2 cellular contexts compared by ENCODE assay signal in the genomic region with DNA sequence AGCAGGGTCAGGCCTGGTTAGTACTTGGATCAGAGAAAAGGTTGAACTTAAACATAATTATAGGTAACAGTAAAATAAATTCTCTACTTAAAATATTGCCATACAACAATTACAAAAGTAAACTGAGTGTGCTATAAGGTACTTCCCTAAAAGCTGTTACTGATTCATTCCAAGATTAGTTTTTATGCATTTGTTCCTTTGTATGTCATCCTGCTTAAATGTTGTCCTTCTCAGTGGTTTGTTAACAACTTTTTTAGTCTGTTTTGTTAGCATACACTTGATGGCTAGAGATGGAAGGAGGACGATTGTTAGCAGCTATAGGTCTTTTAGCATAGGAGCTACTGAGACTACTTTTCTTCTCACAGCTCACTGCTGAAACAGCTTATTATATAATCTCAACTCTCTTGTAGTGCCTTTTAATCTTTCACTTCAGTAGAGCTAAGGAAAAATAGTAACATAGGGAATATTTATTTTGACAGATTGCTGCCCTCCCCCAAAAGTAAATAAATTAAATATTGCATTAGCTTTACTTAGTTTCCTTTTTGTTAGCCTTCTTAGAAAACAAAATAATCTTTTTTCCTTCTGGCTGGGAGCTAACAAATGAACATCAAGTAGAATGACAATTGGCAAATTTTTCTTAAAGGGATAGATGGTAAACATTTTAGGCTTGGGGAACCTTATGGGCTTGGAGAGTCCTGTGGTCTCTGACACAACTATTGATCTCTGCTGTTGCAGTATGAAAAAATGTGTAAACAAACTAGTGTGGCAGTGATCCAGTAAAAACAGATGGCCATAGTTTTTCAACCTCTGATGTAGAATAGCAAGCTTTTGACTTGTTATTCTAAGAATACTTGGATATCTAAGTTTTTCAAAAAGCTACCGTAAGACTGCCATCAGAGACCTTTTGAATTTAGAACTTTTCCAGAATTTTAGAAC.
TF ChIP-seq lines count a peak whose summit lies in the region.

No MANE protein-coding gene starts in this region.

TF ChIP-seq in K562, 482 proteins besides CTCF, POLR2A, EP300 and RAD21:
- TF ChIP-seq, protein P1, sequence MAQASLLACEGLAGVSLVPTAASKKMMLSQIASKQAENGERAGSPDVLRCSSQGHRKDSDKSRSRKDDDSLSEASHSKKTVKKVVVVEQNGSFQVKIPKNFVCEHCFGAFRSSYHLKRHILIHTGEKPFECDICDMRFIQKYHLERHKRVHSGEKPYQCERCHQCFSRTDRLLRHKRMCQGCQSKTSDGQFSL (CRISPR knock-in tag; IDR thresholded peaks at IDR 0.05) = no peak
- TF ChIP-seq, protein P1 (tag; IDR thresholded peaks at IDR 0.05) = no peak
- TF ChIP-seq ZNF780A (CRISPR knock-in tag; IDR thresholded peaks at IDR 0.05) (no peak), NFATC3 (IDR thresholded peaks at IDR 0.05) (no peak), PCBP2 (IDR thresholded peaks at IDR 0.05; ENCODE audit: low read depth, low read length, poor library complexity, severe bottlenecking) (no peak), CBX8 (IDR thresholded peaks at IDR 0.05; ENCODE audit: borderline replicate concordance, extremely low read depth, low read depth, low read length, poor library complexity, severe bottlenecking) (no peak), RBM14 (IDR thresholded peaks at IDR 0.05; ENCODE audit: borderline replicate concordance, insufficient read depth, low read depth, low read length) (no peak), PHB (CRISPR knock-in tag; IDR thresholded peaks at IDR 0.05) (no peak)

TF ChIP-seq in liver, 16 proteins besides CTCF, POLR2A, EP300 and RAD21 (continued from another document):
- TF ChIP-seq, protein P2, sequence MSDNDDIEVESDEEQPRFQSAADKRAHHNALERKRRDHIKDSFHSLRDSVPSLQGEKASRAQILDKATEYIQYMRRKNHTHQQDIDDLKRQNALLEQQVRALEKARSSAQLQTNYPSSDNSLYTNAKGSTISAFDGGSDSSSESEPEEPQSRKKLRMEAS (IDR thresholded peaks at IDR 0.05) = no peak
TF ChIP-seq in liver: peak in this region for 3.
